13 cellular contexts compared by ENCODE assay signal in the genomic region with DNA sequence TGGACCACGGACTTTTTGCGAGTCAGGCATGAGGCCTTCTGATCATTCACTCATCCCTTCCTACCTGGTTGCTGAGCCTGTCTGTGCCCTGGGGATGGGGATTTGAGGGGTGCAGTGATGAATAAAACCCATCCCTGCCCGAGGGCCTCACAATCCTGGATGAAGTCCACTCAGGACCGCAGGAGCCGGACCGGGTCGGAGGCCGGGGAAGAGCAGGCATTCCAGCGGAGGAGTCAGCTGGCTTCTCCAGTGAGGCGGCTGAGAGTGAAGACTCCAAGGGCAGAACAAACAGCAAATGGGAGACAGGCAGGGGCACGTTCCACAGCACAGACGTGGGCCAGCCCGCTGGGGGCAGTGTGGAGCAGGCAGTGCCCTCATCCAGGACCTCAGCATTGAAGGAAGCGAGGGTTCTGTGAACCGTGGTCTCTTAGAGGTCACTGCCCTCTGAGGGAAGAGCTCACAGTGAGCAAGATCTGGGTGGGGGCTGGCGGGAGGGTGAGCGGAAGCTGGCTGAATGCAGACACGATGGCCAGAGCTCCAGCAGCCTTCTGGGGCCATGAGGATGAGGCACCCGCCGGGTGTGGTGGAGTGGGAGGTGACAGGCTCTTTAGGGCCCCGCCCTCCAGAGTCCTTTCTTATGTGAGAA. TPM values are rescaled to one million over a fixed set of nuclear protein-coding genes. Genes with fewer than 3 reads are reported as not detected.
DNase-seq lines count a peak whose midpoint lies in the region; ATAC-seq, FAIRE-seq and TF ChIP-seq lines count a peak whose summit lies in the region.
"Had no signal": no experiment of that assay in that cellular context is flagged by ENCODE, and none has a peak within 500 bp of the region (broad histone marks: within the 10 kb centered on the region; RNA-seq: fewer than 3 reads in every experiment).

No MANE protein-coding gene starts in this region.

- no peak overlapping the region for H3K4me2 ChIP-seq in keratinocyte (ENCODE audit: control insufficient read depth, extremely low read depth, insufficient read depth, low read depth, low read length)

- FAIRE-seq in keratinocyte (lab: Jason Lieb, UNC) = no peak

- H3K9me3 ChIP-seq in keratinocyte (ENCODE audit: control insufficient read depth, low read depth, low read length) = no peaks in the 10 kb centered on the region
- H3K9me3 ChIP-seq: colonic mucosa had no signal

- H3K4me3 ChIP-seq in BJ (ENCODE audit: low read depth, low read length) = no peak overlapping the region
- no peak overlapping the region for H3K4me3 ChIP-seq in keratinocyte (ENCODE audit: control insufficient read depth in 2 of 3, extremely low read depth in 1 of 3, insufficient read depth in 2 of 3, low read depth in 1 of 3, low read length in 3 of 3)
- H3K4me3 ChIP-seq: colonic mucosa, skin epidermis had no signal

- no peaks in the 10 kb centered on the region for H4K20me1 ChIP-seq in keratinocyte (ENCODE audit: control insufficient read depth, extremely low read depth, insufficient read depth, low read length)

- ATAC-seq in HG02759 (IDR thresholded peaks at IDR 0.05; ENCODE audit: unreplicated experiment) = no peak
- no peak for ATAC-seq in natural killer cell treated with Interleukin-12 subunit alpha and Interleukin-12 subunit beta and Interleukin-15 and Interleukin-18, amount 100 ng/mL, for 72 hours
- ATAC-seq in sciatic nerve = no peak

- H3K36me3 ChIP-seq in BJ (ENCODE audit: control insufficient read depth, insufficient read depth, low read length) (no peaks in the 10 kb centered on the region), keratinocyte (ENCODE audit: control insufficient read depth in 2 of 2, extremely low read depth in 1 of 2, insufficient read depth in 2 of 2, low read length in 2 of 2) (no peaks in the 10 kb centered on the region)
- H3K36me3 ChIP-seq: colonic mucosa had no signal

- H3K9me1 ChIP-seq in keratinocyte (ENCODE audit: control insufficient read depth, extremely low read depth, insufficient read depth, low read length) = no peaks in the 10 kb centered on the region

- CTCF ChIA-PET in BJ (lab: Yijun Ruan, JAX) = no interaction called here

- no peak overlapping the region for H3K27ac ChIP-seq in keratinocyte (ENCODE audit: control insufficient read depth, insufficient read depth, low read length)
- H3K27ac ChIP-seq: colonic mucosa, skin epidermis had no signal

- H3K4me3 Mint-ChIP-seq in natural killer cell treated with Interleukin-12 subunit alpha and Interleukin-12 subunit beta and Interleukin-15 and Interleukin-18, amount 100 ng/mL, for 72 hours = no peak overlapping the region
- H3K4me3 Mint-ChIP-seq: activated B cell treated with CpG ODN at 0.5 μM for 24 hours had no signal

- dilution Hi-C loops in keratinocyte (cut with MboI; ENCODE audit: extremely low pct_ligation_motif_present, low sequenced_read_pairs) = no loop called here

- no peaks in the 10 kb centered on the region for H3K9me3 Mint-ChIP-seq in natural killer cell treated with Interleukin-12 subunit alpha and Interleukin-12 subunit beta and Interleukin-15 and Interleukin-18, amount 100 ng/mL, for 72 hours
- H3K9me3 Mint-ChIP-seq: activated B cell treated with CpG ODN at 0.5 μM for 24 hours had no signal

- H3K27me3 ChIP-seq in BJ (ENCODE audit: control insufficient read depth, insufficient read depth, low read length) (no peaks in the 10 kb centered on the region), keratinocyte (ENCODE audit: control insufficient read depth, extremely low read depth, insufficient read depth, low read length) (peaks cover 7% of the 10 kb centered on the region)
- H3K27me3 ChIP-seq: colonic mucosa had no signal

- POLR2A ChIA-PET in BJ (lab: Charles Lee) = no interaction called here

- TF ChIP-seq CTCF in BJ (IDR thresholded peaks at IDR 0.05; ENCODE audit: insufficient read depth, low read depth, low read length) (0 out of 2 replicates have a peak, but pooled peaks have one; percentile 10), GM12873 (IDR thresholded peaks at IDR 0.05; ENCODE audit: insufficient read depth, low read depth, low read length, missing control alignments) (peak; percentile 32), keratinocyte (optimal IDR thresholded peaks at IDR 0.05 in 1 of 3, IDR thresholded peaks at IDR 0.05 in 1 of 3, conservative IDR thresholded peaks at IDR 0.05 in 1 of 3; ENCODE audit: extremely low read depth in 1 of 3, insufficient read depth in 2 of 3, low read length in 3 of 3) (peak in 2 of 3 experiments; percentile 6 to 42)

- intact Hi-C loops in sciatic nerve (cut with DNase I) = no loop called here

- no peaks in the 10 kb centered on the region for H3K79me2 ChIP-seq in keratinocyte (ENCODE audit: control insufficient read depth, insufficient read depth, low read length)

- no peaks in the 10 kb centered on the region for H3K4me1 ChIP-seq in keratinocyte (ENCODE audit: control insufficient read depth, extremely low read depth, insufficient read depth, low read length)
- H3K4me1 ChIP-seq: colonic mucosa had no signal

- no peak overlapping the region for H3K9ac ChIP-seq in keratinocyte (ENCODE audit: control insufficient read depth, extremely low read depth, insufficient read depth, low read length)

- no peak for DNase-seq in BJ (ENCODE audit: low read depth)
- DNase-seq in RPMI8226 = peak; percentile 56
- DNase-seq in keratinocyte (ENCODE audit: low read depth, low spot score) = no peak
- no peak for DNase-seq in natural killer cell treated with Interleukin-12 subunit alpha and Interleukin-12 subunit beta and Interleukin-15 and Interleukin-18, amount 100 ng/mL, for 72 hours (ENCODE audit: low spot score)
- no peak for DNase-seq in sciatic nerve (ENCODE audit: low spot score)
- DNase-seq in GF-D8 (lab: John Stamatoyannopoulos, UW) = no peak
- DNase-seq: activated B cell treated with CpG ODN at 0.5 μM for 24 hours; activated effector memory CD4-positive, alpha-beta T cell treated with anti-CD3 and anti-CD28 coated beads, Interleukin-2, amount 50 U/mL, for 16 hours; colonic mucosa; NCI-H187 had no signal

- no peak overlapping the region for H3K27ac Mint-ChIP-seq in natural killer cell treated with Interleukin-12 subunit alpha and Interleukin-12 subunit beta and Interleukin-15 and Interleukin-18, amount 100 ng/mL, for 72 hours
- H3K27ac Mint-ChIP-seq: activated B cell treated with CpG ODN at 0.5 μM for 24 hours had no signal

- H3K36me3 Mint-ChIP-seq in natural killer cell treated with Interleukin-12 subunit alpha and Interleukin-12 subunit beta and Interleukin-15 and Interleukin-18, amount 100 ng/mL, for 72 hours = no peaks in the 10 kb centered on the region

- peaks cover 12 to 16% of the 10 kb centered on the region in 2 donors for H3K27me3 Mint-ChIP-seq in natural killer cell treated with Interleukin-12 subunit alpha and Interleukin-12 subunit beta and Interleukin-15 and Interleukin-18, amount 100 ng/mL, for 72 hours

- H3K4me1 Mint-ChIP-seq in natural killer cell treated with Interleukin-12 subunit alpha and Interleukin-12 subunit beta and Interleukin-15 and Interleukin-18, amount 100 ng/mL, for 72 hours (ENCODE audit: low read depth in 2 of 2) = peaks cover 0 to 2% of the 10 kb centered on the region in 2 donors

- no peak overlapping the region for H2AFZ ChIP-seq in keratinocyte (ENCODE audit: control insufficient read depth, low read length)

RNA-seq across cellular contexts. Expression of a gene that starts 10.9 kb away (rescaled TPM):
- 0.42 and 0.59 TPM in 2 replicates for polyA plus RNA-seq in BJ (2011; rRNA removed)
- polyA minus RNA-seq in BJ (2011; rRNA and poly(A)+ RNA removed) = 0.26 and 0.57 TPM in 2 replicates
- polyA plus RNA-seq in keratinocyte = 1.4 to 1.9 TPM (median 1.6 TPM) in 3 replicates
- polyA plus RNA-seq in keratinocyte (2011; ENCODE audit: low read depth) = 0.25 TPM
- polyA plus RNA-seq in keratinocyte (2011; cell fraction: cytosol; rRNA removed) = 1.0 and 1.5 TPM in 2 replicates
- polyA plus RNA-seq in keratinocyte (2011; cell fraction: nucleus; rRNA removed) = 5.3 and 6.2 TPM in 2 replicates
- polyA plus RNA-seq in keratinocyte (2012; ENCODE audit: low replicate concordance) = 1.0 and 2.3 TPM in 2 replicates
- 2.2 to 4.4 TPM (median 2.3 TPM) in 3 replicates for polyA minus RNA-seq in keratinocyte
- 4.0 TPM for polyA minus RNA-seq in keratinocyte (2011; cell fraction: cytosol; rRNA and poly(A)+ RNA removed)
- 5.1 and 5.5 TPM in 2 replicates for polyA minus RNA-seq in keratinocyte (2011; cell fraction: nucleus; rRNA and poly(A)+ RNA removed)
- total RNA-seq in natural killer cell treated with Interleukin-12 subunit alpha and Interleukin-12 subunit beta and Interleukin-15 and Interleukin-18, amount 100 ng/mL, for 72 hours = under 1 TPM; 0.45 to 0.88 TPM
- 6.8 TPM for total RNA-seq in sciatic nerve
